In the genomic region with DNA sequence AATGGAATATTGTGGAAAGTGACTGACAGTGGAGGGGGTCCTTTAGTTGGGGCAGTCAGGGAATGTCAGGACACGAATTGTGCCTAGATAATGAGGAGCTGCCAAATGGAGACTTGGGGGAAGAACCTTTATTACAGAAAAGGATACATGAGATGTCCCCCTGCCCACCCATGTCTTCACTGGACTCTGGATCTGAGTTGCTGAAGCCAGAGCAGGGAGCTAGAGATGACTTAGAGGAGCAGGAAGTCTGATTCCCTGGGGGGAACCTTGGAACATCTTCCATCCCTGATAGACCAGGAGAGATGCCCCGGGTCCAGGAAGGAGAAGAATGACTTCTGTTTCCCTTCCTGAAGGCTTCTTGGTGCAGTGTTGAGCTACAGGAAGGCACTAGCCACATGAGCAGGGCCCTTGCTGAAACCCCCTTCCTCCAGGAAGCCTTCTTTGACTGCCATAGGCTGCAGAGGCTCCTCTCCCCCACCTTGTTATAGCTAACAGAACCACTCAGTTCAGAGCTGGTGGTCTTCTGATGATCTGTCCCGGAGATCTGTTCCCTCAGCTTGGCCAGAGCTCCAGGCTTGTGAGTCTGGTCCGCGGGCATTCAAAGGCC, we compare ENCODE assay signal across 1 cellular context.
TF ChIP-seq lines count a peak whose summit lies in the region.

No MANE protein-coding gene starts in this region.

TF ChIP-seq in HCT116, 20 proteins besides CTCF, POLR2A, EP300 and RAD21 (continued from another document):
- TF ChIP-seq ELF1 (IDR thresholded peaks at IDR 0.05; ENCODE audit: borderline replicate concordance, low read depth) (no peak), EZH2 (IDR thresholded peaks at IDR 0.05) (no peak), EZH2phosphoT487 (IDR thresholded peaks at IDR 0.05; ENCODE audit: borderline replicate concordance) (no peak), YY1 (IDR thresholded peaks at IDR 0.05; ENCODE audit: extremely low read depth, insufficient replicate concordance, low read depth, low read length) (no peak), MAX (IDR thresholded peaks at IDR 0.05) (no peak), ZNF274 (IDR thresholded peaks at IDR 0.05; ENCODE audit: low read depth, low read length) (no peak), SP1 (IDR thresholded peaks at IDR 0.05; ENCODE audit: low read depth) (no peak), SIN3A (IDR thresholded peaks at IDR 0.05; ENCODE audit: low read depth) (no peak)
- TF ChIP-seq, protein P1, sequence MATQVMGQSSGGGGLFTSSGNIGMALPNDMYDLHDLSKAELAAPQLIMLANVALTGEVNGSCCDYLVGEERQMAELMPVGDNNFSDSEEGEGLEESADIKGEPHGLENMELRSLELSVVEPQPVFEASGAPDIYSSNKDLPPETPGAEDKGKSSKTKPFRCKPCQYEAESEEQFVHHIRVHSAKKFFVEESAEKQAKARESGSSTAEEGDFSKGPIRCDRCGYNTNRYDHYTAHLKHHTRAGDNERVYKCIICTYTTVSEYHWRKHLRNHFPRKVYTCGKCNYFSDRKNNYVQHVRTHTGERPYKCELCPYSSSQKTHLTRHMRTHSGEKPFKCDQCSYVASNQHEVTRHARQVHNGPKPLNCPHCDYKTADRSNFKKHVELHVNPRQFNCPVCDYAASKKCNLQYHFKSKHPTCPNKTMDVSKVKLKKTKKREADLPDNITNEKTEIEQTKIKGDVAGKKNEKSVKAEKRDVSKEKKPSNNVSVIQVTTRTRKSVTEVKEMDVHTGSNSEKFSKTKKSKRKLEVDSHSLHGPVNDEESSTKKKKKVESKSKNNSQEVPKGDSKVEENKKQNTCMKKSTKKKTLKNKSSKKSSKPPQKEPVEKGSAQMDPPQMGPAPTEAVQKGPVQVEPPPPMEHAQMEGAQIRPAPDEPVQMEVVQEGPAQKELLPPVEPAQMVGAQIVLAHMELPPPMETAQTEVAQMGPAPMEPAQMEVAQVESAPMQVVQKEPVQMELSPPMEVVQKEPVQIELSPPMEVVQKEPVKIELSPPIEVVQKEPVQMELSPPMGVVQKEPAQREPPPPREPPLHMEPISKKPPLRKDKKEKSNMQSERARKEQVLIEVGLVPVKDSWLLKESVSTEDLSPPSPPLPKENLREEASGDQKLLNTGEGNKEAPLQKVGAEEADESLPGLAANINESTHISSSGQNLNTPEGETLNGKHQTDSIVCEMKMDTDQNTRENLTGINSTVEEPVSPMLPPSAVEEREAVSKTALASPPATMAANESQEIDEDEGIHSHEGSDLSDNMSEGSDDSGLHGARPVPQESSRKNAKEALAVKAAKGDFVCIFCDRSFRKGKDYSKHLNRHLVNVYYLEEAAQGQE (IDR thresholded peaks at IDR 0.05; ENCODE audit: low read depth) = no peak
